In the genomic region with DNA sequence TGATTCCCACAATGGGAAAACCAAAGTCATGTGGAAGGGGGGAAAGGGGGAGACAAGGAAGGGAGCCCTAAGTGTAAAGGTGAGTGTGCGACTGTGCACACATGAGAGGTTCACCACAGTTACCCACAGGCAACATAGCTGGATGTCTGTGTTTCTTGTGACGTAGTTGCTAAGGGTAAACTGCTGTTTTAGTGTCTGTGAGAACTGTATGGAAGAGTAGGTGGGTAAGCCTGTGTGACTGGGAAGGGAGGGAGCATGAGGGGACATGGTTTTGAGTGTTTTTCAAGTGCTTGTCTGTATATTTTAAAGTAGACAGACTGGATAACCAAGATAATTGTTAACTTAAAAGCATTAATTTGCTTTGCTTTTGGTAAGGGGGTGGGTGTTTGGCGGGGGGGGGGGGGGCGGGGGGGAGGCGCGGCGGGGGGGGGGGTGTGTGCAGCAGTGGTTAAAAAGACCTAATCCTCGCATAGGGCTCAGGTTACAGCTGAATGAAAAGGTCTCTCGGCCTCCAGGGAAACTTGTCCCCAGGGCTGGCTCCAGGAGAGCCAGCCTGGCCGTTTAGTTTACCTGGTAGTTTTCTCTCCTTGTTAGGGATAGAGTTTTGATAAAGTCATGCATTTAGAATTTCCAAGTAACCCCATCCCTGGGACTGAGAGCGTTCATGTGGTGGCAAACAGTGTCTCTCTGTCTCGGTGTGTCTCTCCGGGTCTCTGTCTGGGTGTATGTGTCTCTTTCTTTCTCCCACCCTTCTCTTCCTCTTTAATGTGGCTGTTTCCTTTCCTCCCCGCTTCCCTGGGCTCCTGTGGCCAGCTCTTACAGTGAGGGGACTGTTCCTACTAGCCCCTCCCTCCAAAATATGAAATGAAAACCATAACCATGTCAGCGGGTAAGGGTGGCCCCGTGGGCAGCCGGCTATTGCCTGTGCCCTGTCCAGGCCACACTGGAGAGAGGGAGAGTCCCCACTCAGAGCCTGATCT, we compare ENCODE assay signal across 1 cellular context.
TF ChIP-seq lines count a peak whose summit lies in the region.

No MANE protein-coding gene starts in this region.

TF ChIP-seq in K562, 482 proteins besides CTCF, POLR2A, EP300 and RAD21:
- no peak for TF ChIP-seq RNF2 (IDR thresholded peaks at IDR 0.05)
- TF ChIP-seq, protein P1, sequence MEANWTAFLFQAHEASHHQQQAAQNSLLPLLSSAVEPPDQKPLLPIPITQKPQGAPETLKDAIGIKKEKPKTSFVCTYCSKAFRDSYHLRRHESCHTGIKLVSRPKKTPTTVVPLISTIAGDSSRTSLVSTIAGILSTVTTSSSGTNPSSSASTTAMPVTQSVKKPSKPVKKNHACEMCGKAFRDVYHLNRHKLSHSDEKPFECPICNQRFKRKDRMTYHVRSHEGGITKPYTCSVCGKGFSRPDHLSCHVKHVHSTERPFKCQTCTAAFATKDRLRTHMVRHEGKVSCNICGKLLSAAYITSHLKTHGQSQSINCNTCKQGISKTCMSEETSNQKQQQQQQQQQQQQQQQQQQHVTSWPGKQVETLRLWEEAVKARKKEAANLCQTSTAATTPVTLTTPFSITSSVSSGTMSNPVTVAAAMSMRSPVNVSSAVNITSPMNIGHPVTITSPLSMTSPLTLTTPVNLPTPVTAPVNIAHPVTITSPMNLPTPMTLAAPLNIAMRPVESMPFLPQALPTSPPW (CRISPR knock-in tag; IDR thresholded peaks at IDR 0.05): peak; percentile 38; the same call in 1 of the 2 replicates
- TF ChIP-seq, protein P2, sequence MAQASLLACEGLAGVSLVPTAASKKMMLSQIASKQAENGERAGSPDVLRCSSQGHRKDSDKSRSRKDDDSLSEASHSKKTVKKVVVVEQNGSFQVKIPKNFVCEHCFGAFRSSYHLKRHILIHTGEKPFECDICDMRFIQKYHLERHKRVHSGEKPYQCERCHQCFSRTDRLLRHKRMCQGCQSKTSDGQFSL (CRISPR knock-in tag; IDR thresholded peaks at IDR 0.05): 0 out of 2 replicates have a peak, but pooled peaks have one; percentile 48
- TF ChIP-seq, protein P2 (tag; IDR thresholded peaks at IDR 0.05): peak in 1 of 2 experiments; percentile 46; a peak in 1 of 4 replicates
- TF ChIP-seq ZC3H4 (CRISPR knock-in tag; IDR thresholded peaks at IDR 0.05; ENCODE audit: borderline replicate concordance): no peak
- no peak for TF ChIP-seq CBX8 (IDR thresholded peaks at IDR 0.05; ENCODE audit: borderline replicate concordance, extremely low read depth, low read depth, low read length, poor library complexity, severe bottlenecking)
TF ChIP-seq in K562: peak in this region for 2.
